8 cellular contexts compared by ENCODE assay signal in the genomic region with DNA sequence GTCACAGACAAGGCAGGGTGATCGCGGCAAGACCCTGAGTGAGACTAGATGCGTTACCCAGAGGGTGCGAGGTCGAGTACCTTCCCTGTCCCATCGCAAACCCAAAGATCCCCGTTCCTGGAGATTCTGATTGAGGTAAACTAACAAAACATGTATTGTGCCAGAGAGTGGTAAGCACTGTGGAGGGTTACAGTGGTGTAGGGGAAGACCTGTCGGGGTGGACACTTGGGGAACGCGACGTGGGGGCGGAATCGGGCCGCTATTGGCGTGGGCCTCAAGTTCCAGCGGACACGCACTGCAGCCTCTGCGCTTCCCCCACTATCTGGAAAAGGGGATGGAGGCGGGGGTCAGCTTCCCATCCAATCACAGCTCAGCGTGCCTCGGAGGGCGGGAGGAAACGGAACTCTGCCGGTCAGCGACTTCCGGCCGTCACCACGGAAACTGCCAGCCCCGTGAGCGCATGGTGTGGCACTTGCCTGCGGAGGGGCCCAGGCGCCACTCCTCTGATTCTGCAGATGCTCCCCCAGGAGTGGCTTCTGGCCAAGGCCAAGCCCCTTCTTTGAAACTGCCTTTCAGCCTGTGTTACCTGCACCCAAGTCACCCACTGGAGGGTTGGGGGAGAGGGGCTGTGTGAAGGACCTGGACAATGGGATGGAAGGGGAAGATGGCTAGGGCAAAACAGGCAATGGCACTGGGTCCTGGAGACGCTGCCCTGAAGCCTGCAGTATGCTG.
DNase-seq lines count a peak whose midpoint lies in the region; ATAC-seq and TF ChIP-seq lines count a peak whose summit lies in the region.

No MANE protein-coding gene starts in this region.

- no peak for ATAC-seq in HG02870 (IDR thresholded peaks at IDR 0.05; ENCODE audit: unreplicated experiment)

- no peaks in the 10 kb centered on the region for H3K9me2 ChIP-seq in Loucy (replicated peaks; ENCODE audit: low read depth, low read length)

- H3K36me3 ChIP-seq in Loucy (ENCODE audit: insufficient read depth, low read length) (peaks cover 9% of the 10 kb centered on the region; the same call in 1 of the 2 replicates), parathyroid adenoma (ENCODE audit: control insufficient read depth, insufficient read depth, low read length) (no peaks in the 10 kb centered on the region)

- peaks cover 44% of the 10 kb centered on the region for H3K4me1 ChIP-seq in Loucy (ENCODE audit: insufficient read depth, low read length, poor library complexity, severe bottlenecking)
- peaks cover 41% of the 10 kb centered on the region for H3K4me1 ChIP-seq in parathyroid adenoma

- peaks cover 47% of the 10 kb centered on the region for H3K79me2 ChIP-seq in Loucy (ENCODE audit: insufficient read depth, low read length)
- peaks cover 31% of the 10 kb centered on the region for H3K79me2 ChIP-seq in parathyroid adenoma

- peak overlapping the region; percentile 100 for H3K27ac ChIP-seq in parathyroid adenoma

- H3K9ac ChIP-seq in Loucy (ENCODE audit: low read depth, low read length, poor library complexity, severe bottlenecking) (peak overlapping the region; percentile 99), parathyroid adenoma (peak overlapping the region; percentile 91)

- no peaks in the 10 kb centered on the region for H3K27me3 ChIP-seq in Loucy (ENCODE audit: insufficient read depth, low read length, poor library complexity, severe bottlenecking)
- no peaks in the 10 kb centered on the region for H3K27me3 ChIP-seq in parathyroid adenoma (ENCODE audit: control insufficient read depth, insufficient read depth, low read length)

- H2AFZ ChIP-seq in Loucy (ENCODE audit: low read length) = peak overlapping the region; percentile 33; the same call in 1 of the 2 replicates
- peak overlapping the region; percentile 92 for H2AFZ ChIP-seq in parathyroid adenoma

- H3F3A ChIP-seq in Loucy (ENCODE audit: low read depth) = peaks cover 15% of the 10 kb centered on the region; the same call in 1 of the 2 replicates

- intact Hi-C loops in head of caudate nucleus (cut with DNase I) = no loop called here

- H4K20me1 ChIP-seq in Loucy (ENCODE audit: insufficient read depth, low read length, poor library complexity, severe bottlenecking) = peaks cover 32% of the 10 kb centered on the region

- DNase-seq in activated gamma-delta T cell treated with Interleukin-2 at 50 U/mL for 16 hours (peak; percentile 55), activated gamma-delta T cell (lab: John Stamatoyannopoulos, UW) (no peak), head of caudate nucleus (peak; percentile 79 to 95 (median 90)), DMS153 treated with DMSO at 0.1 percent for 48 hours (lab: John Stamatoyannopoulos, UW; ENCODE audit: unreplicated experiment) (no peak)
- DNase-seq in activated naive CD4-positive, alpha-beta T cell treated with anti-CD3 and anti-CD28 coated beads, Interleukin-2, amount 50 U/mL, for 16 hours = peak; percentile 51

- H3K9me3 ChIP-seq in Loucy (ENCODE audit: insufficient read depth, low read depth, low read length) (no peaks in the 10 kb centered on the region), parathyroid adenoma (ENCODE audit: control insufficient read depth, low read length) (no peaks in the 10 kb centered on the region)

- H3K4me2 ChIP-seq in Loucy (ENCODE audit: low read depth, low read length, poor library complexity, severe bottlenecking) (peak overlapping the region; percentile 96), parathyroid adenoma (ENCODE audit: low read length) (peak overlapping the region; percentile 82)

- H3K4me3 ChIP-seq in Loucy (ENCODE audit: low read length, poor library complexity, severe bottlenecking) (peak overlapping the region; percentile 90), parathyroid adenoma (ENCODE audit: low read depth, low read length) (peak overlapping the region; percentile 91)

- TF ChIP-seq CTCF in Loucy (conservative IDR thresholded peaks at IDR 0.05; ENCODE audit: low read length) (no peak), parathyroid adenoma (IDR thresholded peaks at IDR 0.05) (no peak)

Comparison
In these comparisons a context has a peak if more than half of its experiments do, and no peak if none do; other contexts are left out.
1. DNase-seq: peak in activated gamma-delta T cell treated with Interleukin-2 at 50 U/mL for 16 hours (single experiment), activated naive CD4-positive, alpha-beta T cell treated with anti-CD3 and anti-CD28 coated beads, Interleukin-2, amount 50 U/mL, for 16 hours (single experiment) and head of caudate nucleus (42 of 42); none in activated gamma-delta T cell (single experiment) and DMS153 treated with DMSO at 0.1 percent for 48 hours (single experiment).